In genomic region chr17:43615952-43616351, GRCh38 we compare ENCODE assay signal across 20 cellular contexts.
"Had no signal": no experiment of that assay in that cellular context is flagged by ENCODE, and none has a peak within 500 bp of the region (broad histone marks: within the 10 kb centered on the region; RNA-seq: fewer than 3 reads in every experiment).

No MANE protein-coding gene starts in this region.

- DNase-seq: activated CD4-positive, alpha-beta T cell treated with anti-CD3 and anti-CD28 coated beads for 36 hours; activated CD8-positive, alpha-beta memory T cell treated with anti-CD3 and anti-CD28 coated beads, Interleukin-2, amount 50 U/mL, for 4 hours; activated CD8-positive, alpha-beta T cell treated with anti-CD3 and anti-CD28 coated beads for 36 hours; activated gamma-delta T cell treated with Interleukin-2 at 50 U/mL for 16 hours; activated naive CD4-positive, alpha-beta T cell treated with anti-CD3 and anti-CD28 coated beads, Interleukin-2, amount 10 ng/mL, durations not matched to agents 7 days and 5 days; activated naive CD8-positive, alpha-beta T cell treated with anti-CD3 and anti-CD28 coated beads for 36 hours; activated T-cell treated with anti-CD3 and anti-CD28 coated beads, Interleukin-2, amount 50 U/mL, for 72 hours; brain microvascular endothelial cell; Kasumi-1; NCI-H1105; NCI-H1436; NCI-H1694 treated with DMSO at 0.1 percent for 48 hours; NCI-H2029 treated with DMSO at 0.1 percent for 48 hours; NCI-H345; NCI-H510A; NK-92 treated with Interleukin-12 subunit alpha and Interleukin-12 subunit beta, amount 100 ng/mL, for 24 hours; RPMI8226; SHP77 had no signal

- H3K27me3 Mint-ChIP-seq: activated CD4-positive, alpha-beta T cell treated with anti-CD3 and anti-CD28 coated beads for 36 hours; activated naive CD8-positive, alpha-beta T cell treated with anti-CD3 and anti-CD28 coated beads for 36 hours had no signal

- H3K36me3 Mint-ChIP-seq: activated naive CD4-positive, alpha-beta T cell treated with anti-CD3 and anti-CD28 coated beads, Interleukin-2, amount 10 ng/mL, durations not matched to agents 7 days and 5 days; activated naive CD8-positive, alpha-beta T cell treated with anti-CD3 and anti-CD28 coated beads for 36 hours had no signal

- H3K9me3 Mint-ChIP-seq: activated naive CD4-positive, alpha-beta T cell treated with anti-CD3 and anti-CD28 coated beads, Interleukin-2, amount 10 ng/mL, durations not matched to agents 7 days and 5 days; activated naive CD8-positive, alpha-beta T cell treated with anti-CD3 and anti-CD28 coated beads for 36 hours; activated T-cell treated with anti-CD3 and anti-CD28 coated beads, Interleukin-2, amount 50 U/mL, for 72 hours; activated T-helper 2 cell treated with anti-CD3 and anti-CD28 coated beads, Interferon-gamma antibody, Interleukin-2, Interleukin-4, amounts not matched to agents 10 μg/mL and 5 μg/mL and 100 μg/mL, durations not matched to agents 14 hours and 24 hours and 36 hours; T-helper 1 cell treated with Interleukin-12 subunit alpha and Interleukin-12 subunit beta and Interleukin-4 antibody, amounts not matched to agents 30 μg/mL and 1 μg/mL, for 36 hours had no signal

- H3K4me1 Mint-ChIP-seq: activated CD4-positive, alpha-beta T cell treated with anti-CD3 and anti-CD28 coated beads for 36 hours; activated naive CD4-positive, alpha-beta T cell treated with anti-CD3 and anti-CD28 coated beads, Interleukin-2, amount 10 ng/mL, durations not matched to agents 7 days and 5 days; activated naive CD8-positive, alpha-beta T cell treated with anti-CD3 and anti-CD28 coated beads for 36 hours had no signal

- H3K4me3 Mint-ChIP-seq: activated CD4-positive, alpha-beta T cell treated with anti-CD3 and anti-CD28 coated beads for 36 hours; activated CD8-positive, alpha-beta T cell treated with anti-CD3 and anti-CD28 coated beads for 36 hours; activated naive CD4-positive, alpha-beta T cell treated with anti-CD3 and anti-CD28 coated beads, Interleukin-2, amount 10 ng/mL, durations not matched to agents 7 days and 5 days; activated naive CD8-positive, alpha-beta T cell treated with anti-CD3 and anti-CD28 coated beads for 36 hours; activated T-cell treated with anti-CD3 and anti-CD28 coated beads, Interleukin-2, amount 50 U/mL, for 72 hours; T-helper 1 cell treated with Interleukin-12 subunit alpha and Interleukin-12 subunit beta and Interleukin-4 antibody, amounts not matched to agents 30 μg/mL and 1 μg/mL, for 36 hours had no signal

- H3K27ac Mint-ChIP-seq: activated CD4-positive, alpha-beta T cell treated with anti-CD3 and anti-CD28 coated beads for 36 hours; activated CD8-positive, alpha-beta T cell treated with anti-CD3 and anti-CD28 coated beads for 36 hours; activated naive CD4-positive, alpha-beta T cell treated with anti-CD3 and anti-CD28 coated beads, Interleukin-2, amount 10 ng/mL, durations not matched to agents 7 days and 5 days; activated naive CD8-positive, alpha-beta T cell treated with anti-CD3 and anti-CD28 coated beads for 36 hours; activated T-cell treated with anti-CD3 and anti-CD28 coated beads, Interleukin-2, amount 50 U/mL, for 72 hours; activated T-helper 2 cell treated with anti-CD3 and anti-CD28 coated beads, Interferon-gamma antibody, Interleukin-2, Interleukin-4, amounts not matched to agents 10 μg/mL and 5 μg/mL and 100 μg/mL, durations not matched to agents 14 hours and 24 hours and 36 hours; T-helper 1 cell treated with Interleukin-12 subunit alpha and Interleukin-12 subunit beta and Interleukin-4 antibody, amounts not matched to agents 30 μg/mL and 1 μg/mL, for 36 hours had no signal
